Comparison of ENCODE assay signal across 9 cellular contexts in genomic region chr2:144152817-144153271, GRCh38.
DNase-seq lines count a peak whose midpoint lies in the region; ATAC-seq and TF ChIP-seq lines count a peak whose summit lies in the region.
"Had no signal": no experiment of that assay in that cellular context is flagged by ENCODE, and none has a peak within 500 bp of the region (broad histone marks: within the 10 kb centered on the region; RNA-seq: fewer than 3 reads in every experiment).

No MANE protein-coding gene starts in this region.

- H3K9ac ChIP-seq in OCI-LY3 (ENCODE audit: low read length): peak overlapping the region; percentile 12; the same call in 1 of the 2 replicates

- H3K4me3 Mint-ChIP-seq in stimulated activated memory B cell treated with anti-CD40 and anti-IgM and Interleukin-4, amounts not matched to agents 10 μg/mL and 1 μg/mL and 100 μg/mL, for 72 hours: no peak overlapping the region

- no peaks in the 10 kb centered on the region for H3K36me3 ChIP-seq in OCI-LY3 (replicated peaks; ENCODE audit: low read depth, low read length)
- H3K36me3 ChIP-seq: cardiac muscle cell had no signal

- peak; percentile 33 for TF ChIP-seq CTCF in OCI-LY3 (IDR thresholded peaks at IDR 0.05; ENCODE audit: low read depth, low read length)
- TF ChIP-seq CTCF in fibroblast of villous mesenchyme (IDR thresholded peaks at IDR 0.05; ENCODE audit: insufficient read depth, low read depth, low read length): no peak

- H4K20me1 ChIP-seq in OCI-LY3 (ENCODE audit: insufficient read depth, low read length): no peaks in the 10 kb centered on the region

- no peaks in the 10 kb centered on the region for H3K9me3 Mint-ChIP-seq in stimulated activated memory B cell treated with anti-CD40 and anti-IgM and Interleukin-4, amounts not matched to agents 10 μg/mL and 1 μg/mL and 100 μg/mL, for 72 hours

- H3K27me3 ChIP-seq in OCI-LY3 (ENCODE audit: low read depth, low read length): no peaks in the 10 kb centered on the region
- H3K27me3 ChIP-seq: cardiac muscle cell had no signal

- H3K27me3 Mint-ChIP-seq in stimulated activated memory B cell treated with anti-CD40 and anti-IgM and Interleukin-4, amounts not matched to agents 10 μg/mL and 1 μg/mL and 100 μg/mL, for 72 hours: no peaks in the 10 kb centered on the region

- H3K36me3 Mint-ChIP-seq in stimulated activated memory B cell treated with anti-CD40 and anti-IgM and Interleukin-4, amounts not matched to agents 10 μg/mL and 1 μg/mL and 100 μg/mL, for 72 hours: peaks cover 6% of the 10 kb centered on the region

- no peak overlapping the region for H3K27ac Mint-ChIP-seq in stimulated activated memory B cell treated with anti-CD40 and anti-IgM and Interleukin-4, amounts not matched to agents 10 μg/mL and 1 μg/mL and 100 μg/mL, for 72 hours

- DNase-seq in H4 (ENCODE audit: low spot score): peak; percentile 42
- DNase-seq in fibroblast of villous mesenchyme (ENCODE audit: low read depth): peak; percentile 57
- DNase-seq in NCI-H526 (lab: John Stamatoyannopoulos, UW): no peak
- no peak for DNase-seq in DMS 273 (lab: John Stamatoyannopoulos, UW; ENCODE audit: unreplicated experiment)
- DNase-seq: T-helper 9 cell had no signal

- H3K9me3 ChIP-seq in OCI-LY3 (ENCODE audit: insufficient read depth, low read length): no peaks in the 10 kb centered on the region

- H2AFZ ChIP-seq in OCI-LY3 (ENCODE audit: low read depth, low read length): no peak overlapping the region

- peaks cover 32% of the 10 kb centered on the region for H3K4me1 ChIP-seq in OCI-LY3 (ENCODE audit: low read length)

- peak; percentile 67 for ATAC-seq in stimulated activated memory B cell treated with anti-CD40 and anti-IgM and Interleukin-4, amounts not matched to agents 10 μg/mL and 1 μg/mL and 100 μg/mL, for 72 hours
- no peak for ATAC-seq in HG02885 (IDR thresholded peaks at IDR 0.05; ENCODE audit: poor library complexity, unreplicated experiment)

- H3K27ac ChIP-seq in OCI-LY3 (ENCODE audit: low read length): no peak overlapping the region
- H3K27ac ChIP-seq: cardiac muscle cell had no signal

- H3K4me1 Mint-ChIP-seq in stimulated activated memory B cell treated with anti-CD40 and anti-IgM and Interleukin-4, amounts not matched to agents 10 μg/mL and 1 μg/mL and 100 μg/mL, for 72 hours: no peaks in the 10 kb centered on the region

- H3K4me3 ChIP-seq in OCI-LY3 (ENCODE audit: low read length): no peak overlapping the region
- no peak overlapping the region for H3K4me3 ChIP-seq in fibroblast of villous mesenchyme (ENCODE audit: low read depth, low read length)
- H3K4me3 ChIP-seq: cardiac muscle cell had no signal

- peak overlapping the region; percentile 38 for H3K4me2 ChIP-seq in OCI-LY3 (ENCODE audit: low read length)

- H3K79me2 ChIP-seq in OCI-LY3 (ENCODE audit: low read length): no peaks in the 10 kb centered on the region

Comparison
In these comparisons a context has a peak if more than half of its experiments do, and no peak if none do; other contexts are left out.
1. DNase-seq: peak in H4 (single experiment) and fibroblast of villous mesenchyme (single experiment); none in NCI-H526 (0 of 2) and DMS 273 (single experiment).